9 cellular contexts compared by ENCODE assay signal in the genomic region with DNA sequence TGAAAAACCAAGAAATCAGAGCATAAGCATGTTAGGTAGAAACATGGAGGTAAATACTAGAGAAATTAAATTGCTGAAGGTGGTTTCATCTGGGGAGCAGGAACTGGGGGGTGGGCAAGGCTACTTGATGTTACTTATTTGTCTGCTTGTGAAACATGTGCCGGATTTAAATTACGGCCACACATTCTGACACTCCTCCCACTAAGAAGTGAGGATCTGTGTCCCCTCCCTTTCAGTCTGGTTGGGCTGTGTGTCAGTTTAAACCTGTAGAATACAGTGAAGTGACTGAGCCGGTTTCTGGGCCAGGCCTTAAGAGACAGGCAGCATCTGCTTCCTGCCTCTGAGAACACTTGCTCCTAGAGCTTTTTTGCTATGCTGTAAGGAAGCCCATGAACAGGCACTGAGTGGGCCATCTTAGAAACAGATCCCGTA. TPM values are rescaled to one million over a fixed set of nuclear protein-coding genes. Genes with fewer than 3 reads are reported as not detected.
DNase-seq lines count a peak whose midpoint lies in the region; ATAC-seq and TF ChIP-seq lines count a peak whose summit lies in the region.
"Had no signal": no experiment of that assay in that cellular context is flagged by ENCODE, and none has a peak within 500 bp of the region (broad histone marks: within the 10 kb centered on the region; RNA-seq: fewer than 3 reads in every experiment).

No MANE protein-coding gene starts in this region.

- H2BK15ac ChIP-seq in mesendoderm (replicated peaks; ENCODE audit: low read depth), result no peak overlapping the region

- DNase-seq in DMS 273 treated with DMSO at 0.1 percent for 48 hours (lab: John Stamatoyannopoulos, UW), result peak; percentile 15
- DNase-seq in WERI-Rb-1, result peak; percentile 45
- peak; percentile 43 for DNase-seq in mesendoderm
- DNase-seq in stimulated activated CD4-positive, alpha-beta T cell treated with anti-CD3 and anti-CD28 coated beads, Interleukin-4, amount 100 ng/mL, for 1 hour, result no peak
- DNase-seq in middle frontal gyrus (ENCODE audit: extremely low spot score, low spot score), result no peak
- DNase-seq in stimulated activated CD4-positive, alpha-beta T cell treated with anti-CD3 and anti-CD28 coated beads, Interleukin-4, amount 100 ng/mL, for 4 hours, result no peak

- H3K4me3 ChIP-seq in HUES6 (ENCODE audit: low read depth, low read length) (no peak overlapping the region), WERI-Rb-1 (ENCODE audit: low read depth, low read length) (no peak overlapping the region), mesendoderm (ENCODE audit: low read length) (no peak overlapping the region)

- H3K27ac ChIP-seq in HUES6 (ENCODE audit: low read depth, low read length), result 0 out of 2 replicates have a peak overlapping the region, but pooled peaks have one; percentile 7
- peak overlapping the region; percentile 92; the same call in 1 of the 2 replicates for H3K27ac ChIP-seq in WERI-Rb-1
- H3K27ac ChIP-seq in mesendoderm (ENCODE audit: low read depth, low read length), result peak overlapping the region; percentile 37

- H3K9ac ChIP-seq in HUES6 (ENCODE audit: low read length), result no peak overlapping the region
- no peak overlapping the region for H3K9ac ChIP-seq in mesendoderm (ENCODE audit: low read length)

- H2BK120ac ChIP-seq in mesendoderm (ENCODE audit: low read depth, low read length), result no peak overlapping the region

- H3K79me2 ChIP-seq in mesendoderm (ENCODE audit: control insufficient read depth, insufficient read depth, low read length), result peaks cover 23% of the 10 kb centered on the region

- no peak overlapping the region for H3K56ac ChIP-seq in mesendoderm (ENCODE audit: low read length)

- H3K9me3 ChIP-seq in HUES6 (ENCODE audit: control insufficient read depth, insufficient read depth, low read depth, low read length), result no peaks in the 10 kb centered on the region
- no peaks in the 10 kb centered on the region for H3K9me3 ChIP-seq in WERI-Rb-1 (ENCODE audit: severe bottlenecking)

- H2AK5ac ChIP-seq in mesendoderm (ENCODE audit: low read length), result no peak overlapping the region

- H3K27me3 ChIP-seq in HUES6 (ENCODE audit: control insufficient read depth, insufficient read depth, low read length), result no peaks in the 10 kb centered on the region
- H3K27me3 ChIP-seq in WERI-Rb-1 (ENCODE audit: insufficient read depth, low read depth, severe bottlenecking), result no peaks in the 10 kb centered on the region
- H3K27me3 ChIP-seq in mesendoderm (ENCODE audit: insufficient read depth, low read length, poor library complexity), result no peaks in the 10 kb centered on the region

- no peak overlapping the region for H3K4ac ChIP-seq in mesendoderm (ENCODE audit: low read depth, low read length)

- H3K4me2 ChIP-seq in mesendoderm (ENCODE audit: low read length), result no peak overlapping the region

- no peak overlapping the region for H3K18ac ChIP-seq in mesendoderm (ENCODE audit: low read length)

- H3K36me3 ChIP-seq in HUES6 (ENCODE audit: control insufficient read depth, insufficient read depth, low read length), result peaks cover 53% of the 10 kb centered on the region
- H3K36me3 ChIP-seq in WERI-Rb-1, result peaks cover 50% of the 10 kb centered on the region
- peaks cover 4% of the 10 kb centered on the region for H3K36me3 ChIP-seq in mesendoderm (ENCODE audit: control insufficient read depth, insufficient read depth, low read length)

- H3K4me1 ChIP-seq in HUES6 (ENCODE audit: control insufficient read depth, insufficient read depth, low read length), result peaks cover 13% of the 10 kb centered on the region; the same call in 1 of the 2 replicates
- peaks cover 5% of the 10 kb centered on the region for H3K4me1 ChIP-seq in mesendoderm (ENCODE audit: control insufficient read depth, low read depth, low read length)

- H4K5ac ChIP-seq in mesendoderm (ENCODE audit: low read length), result no peak overlapping the region

- peak overlapping the region; percentile 7 for H4K8ac ChIP-seq in mesendoderm (ENCODE audit: low read depth, low read length)

- H3K79me1 ChIP-seq in mesendoderm (ENCODE audit: low read length), result no peaks in the 10 kb centered on the region

- no peak overlapping the region for H2BK5ac ChIP-seq in mesendoderm (ENCODE audit: low read length)

- H3K23ac ChIP-seq in mesendoderm (ENCODE audit: low read length), result no peak overlapping the region

- no CpG with 5 or more reads among the region's 4 CpGs for WGBS in mesendoderm (ENCODE audit: extremely low coverage, insufficient coverage, low lambda C conversion rate)

- TF ChIP-seq CTCF in WERI-Rb-1 (IDR thresholded peaks at IDR 0.05; ENCODE audit: low read depth, low read length), result no peak

- no peak for ATAC-seq in HG03175 (IDR thresholded peaks at IDR 0.05; ENCODE audit: unreplicated experiment)
- ATAC-seq: activated naive CD4-positive, alpha-beta T cell treated with anti-CD3 and anti-CD28 coated beads, Interleukin-2, amount 50 U/mL, for 72 hours had no signal

RNA-seq across cellular contexts. Expression of gene IARS1, which starts 2.3 kb away (rescaled TPM):
- polyA plus RNA-seq in mesendoderm (2013, experiment 1 of 2), result 147 TPM
- polyA plus RNA-seq in mesendoderm (2013, experiment 2 of 2), result 141 TPM

RNA-seq across cellular contexts. Expression of gene NOL8, which starts 29.3 kb away (rescaled TPM):
- polyA plus RNA-seq in mesendoderm (2013, experiment 1 of 2), result 35.0 TPM
- 35.1 TPM for polyA plus RNA-seq in mesendoderm (2013, experiment 2 of 2)

RNA-seq across cellular contexts. Expression of gene CENPP, which starts 29.9 kb away (rescaled TPM):
- polyA plus RNA-seq in mesendoderm (2013, experiment 1 of 2), result 11.8 TPM
- polyA plus RNA-seq in mesendoderm (2013, experiment 2 of 2), result 11.4 TPM

Comparison
In these comparisons a context has a peak if more than half of its experiments do, and no peak if none do; other contexts are left out.
1. DNase-seq: peak in DMS 273 treated with DMSO at 0.1 percent for 48 hours (single experiment), WERI-Rb-1 (single experiment) and mesendoderm (single experiment); none in stimulated activated CD4-positive, alpha-beta T cell treated with anti-CD3 and anti-CD28 coated beads, Interleukin-4, amount 100 ng/mL, for 1 hour (single experiment), middle frontal gyrus (single experiment) and stimulated activated CD4-positive, alpha-beta T cell treated with anti-CD3 and anti-CD28 coated beads, Interleukin-4, amount 100 ng/mL, for 4 hours (0 of 2).
2. H3K27ac ChIP-seq: peak in every context shown above with its lines; median percentile 92 in WERI-Rb-1; 37 in mesendoderm; 7 in HUES6.